Comparison of ENCODE assay signal across 30 cellular contexts in genomic region chr15:81942655-81943054, GRCh38.
"Had no signal": no experiment of that assay in that cellular context is flagged by ENCODE, and none has a peak within 500 bp of the region (broad histone marks: within the 10 kb centered on the region; RNA-seq: fewer than 3 reads in every experiment).

No MANE protein-coding gene starts in this region.

- H3K27me3 ChIP-seq: left lung, neural progenitor cell, neutrophil, ovary, right atrium auricular region, testis, thyroid gland, transverse colon, upper lobe of right lung had no signal

- H3K4me1 Mint-ChIP-seq: immature natural killer cell; naive B cell; natural killer cell; stimulated activated memory B cell treated with anti-CD40 and anti-IgM and Interleukin-4, amounts not matched to agents 10 μg/mL and 1 μg/mL and 100 μg/mL, for 72 hours; stimulated activated naive CD8-positive, alpha-beta T cell treated with anti-CD3 and anti-CD28 coated beads, Interleukin-15, amount 100 ng/mL, for 72 hours had no signal

- H3K4me3 Mint-ChIP-seq: immature natural killer cell; naive B cell; natural killer cell; nephron progenitor cell; neural progenitor cell; stimulated activated memory B cell treated with anti-CD40 and anti-IgM and Interleukin-4, amounts not matched to agents 10 μg/mL and 1 μg/mL and 100 μg/mL, for 72 hours; stimulated activated naive CD8-positive, alpha-beta T cell treated with anti-CD3 and anti-CD28 coated beads, Interleukin-15, amount 100 ng/mL, for 72 hours had no signal

- H3K4me2 ChIP-seq: neural progenitor cell had no signal

- H3K27ac ChIP-seq: left lung, lower lobe of right lung, neural progenitor cell, neutrophil, ovary, right atrium auricular region, skin epidermis, spleen, thyroid gland, transverse colon, upper lobe of right lung had no signal

- H3K27ac Mint-ChIP-seq: immature natural killer cell; naive B cell; natural killer cell; nephron progenitor cell; neural progenitor cell; progenitor cell of endocrine pancreas; stimulated activated memory B cell treated with anti-CD40 and anti-IgM and Interleukin-4, amounts not matched to agents 10 μg/mL and 1 μg/mL and 100 μg/mL, for 72 hours; stimulated activated naive CD8-positive, alpha-beta T cell treated with anti-CD3 and anti-CD28 coated beads, Interleukin-15, amount 100 ng/mL, for 72 hours had no signal

- H3K36me3 Mint-ChIP-seq: immature natural killer cell; natural killer cell; stimulated activated memory B cell treated with anti-CD40 and anti-IgM and Interleukin-4, amounts not matched to agents 10 μg/mL and 1 μg/mL and 100 μg/mL, for 72 hours had no signal

- H3K27me3 Mint-ChIP-seq: progenitor cell of endocrine pancreas had no signal

- ATAC-seq: left colon; left lung; lower lobe of right lung; sciatic nerve; stimulated activated memory B cell treated with anti-CD40 and anti-IgM and Interleukin-4, amounts not matched to agents 10 μg/mL and 1 μg/mL and 100 μg/mL, for 72 hours; stimulated activated naive CD8-positive, alpha-beta T cell treated with anti-CD3 and anti-CD28 coated beads, Interleukin-15, amount 100 ng/mL, for 72 hours; upper lobe of right lung had no signal

- FAIRE-seq: islet of Langerhans, kidney, urothelium cell line had no signal

- H3K9ac ChIP-seq: neural progenitor cell had no signal

- H2AFZ ChIP-seq: neural progenitor cell had no signal

- DNase-seq: hypothalamus; immature natural killer cell; kidney; left colon; left lung; lower lobe of right lung; mammary epithelial cell; mesenchymal stem cell; naive B cell; natural killer cell; nephron progenitor cell; ovary; spleen; stimulated activated CD4-positive, alpha-beta T cell treated with anti-CD3 and anti-CD28 coated beads, Interleukin-4, amount 100 ng/mL, for 24 hours; stimulated activated CD8-positive, alpha-beta memory T cell treated with anti-CD3 and anti-CD28 coated beads, Interleukin-4, amount 100 ng/mL, for 48 hours; stimulated activated naive CD4-positive, alpha-beta T cell treated with Interleukin-2 at 50 U/mL for 16 hours; stimulated activated naive CD8-positive, alpha-beta T cell treated with anti-CD3 and anti-CD28 coated beads, Interleukin-15, amount 100 ng/mL, for 72 hours; thyroid gland; transverse colon; upper lobe of right lung had no signal

- H3K9me3 ChIP-seq: neutrophil, ovary, testis, thyroid gland, transverse colon, upper lobe of right lung had no signal

- H3K4me1 ChIP-seq: left lung, lower lobe of right lung, right atrium auricular region, spleen, thyroid gland, transverse colon, upper lobe of right lung had no signal

- H3K9me3 Mint-ChIP-seq: stimulated activated naive CD8-positive, alpha-beta T cell treated with anti-CD3 and anti-CD28 coated beads, Interleukin-15, amount 100 ng/mL, for 72 hours had no signal

- H3K36me3 ChIP-seq: left lung, lower lobe of right lung, neural progenitor cell, neutrophil, ovary, right atrium auricular region, spleen, thyroid gland, transverse colon, upper lobe of right lung had no signal

- H3K4me3 ChIP-seq: left lung, lower lobe of right lung, neural progenitor cell, ovary, right atrium auricular region, skin epidermis, spleen, testis, thyroid gland, transverse colon, upper lobe of right lung had no signal
